Comparison of ENCODE assay signal across 9 cellular contexts in the genomic region with DNA sequence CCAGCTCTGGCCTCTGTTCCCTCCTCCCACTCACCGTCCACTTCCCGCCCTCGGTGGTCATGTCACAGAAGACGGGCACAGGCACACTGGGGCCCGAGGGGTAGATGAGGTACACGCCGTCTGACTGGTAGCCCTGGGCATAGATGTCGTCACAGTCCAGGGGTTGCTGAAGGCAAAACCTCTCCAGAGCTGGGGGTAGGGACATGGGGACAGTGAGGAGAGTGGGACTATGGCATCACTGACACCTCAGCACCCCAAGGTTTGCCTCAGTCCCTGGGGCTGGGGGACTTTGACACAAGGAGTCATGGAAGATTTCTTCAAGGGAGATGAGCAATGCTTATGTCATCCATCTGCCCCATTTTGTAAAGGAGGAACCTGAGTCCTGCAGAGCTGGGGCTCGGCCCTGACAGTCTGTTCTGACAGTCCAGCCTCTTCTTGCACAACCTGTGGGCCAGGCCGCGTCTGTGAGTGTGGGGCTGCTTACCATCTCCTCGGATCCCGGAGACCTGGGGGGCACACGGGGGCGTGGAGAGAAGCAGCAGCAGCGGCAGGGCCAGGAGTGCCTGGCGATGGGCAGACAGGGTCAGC. TPM values are rescaled to one million over a fixed set of nuclear protein-coding genes. Genes with fewer than 3 reads are reported as not detected.
DNase-seq lines count a peak whose midpoint lies in the region; TF ChIP-seq lines count a peak whose summit lies in the region.
"Had no signal": no experiment of that assay in that cellular context is flagged by ENCODE, and none has a peak within 500 bp of the region (broad histone marks: within the 10 kb centered on the region; RNA-seq: fewer than 3 reads in every experiment).

No MANE protein-coding gene starts in this region.

- H3K9me3 ChIP-seq in tibial nerve: no peaks in the 10 kb centered on the region
- H3K9me3 ChIP-seq in OCI-LY7 (ENCODE audit: low read length): no peaks in the 10 kb centered on the region

- no peak overlapping the region for H3K4me2 ChIP-seq in OCI-LY7 (ENCODE audit: low read length)

- H3K27ac ChIP-seq in tibial nerve: peak overlapping the region; percentile 83 to 97 (median 96)
- H3K27ac ChIP-seq in OCI-LY7 (ENCODE audit: low read depth, low read length, poor library complexity, severe bottlenecking): no peak overlapping the region

- DNase-seq in NCI-H82 (lab: John Stamatoyannopoulos, UW) (peak; percentile 57), NCI-H82 treated with DMSO at 0.1 percent for 48 hours (lab: John Stamatoyannopoulos, UW; ENCODE audit: unreplicated experiment) (no peak), amniotic stem cell (lab: John Stamatoyannopoulos, UW) (peak; percentile 32), kidney tubule cell (ENCODE audit: low spot score) (peak; percentile 75), tibial nerve (ENCODE audit: low spot score in 2 of 2) (peak; percentile 62 to 69), OCI-LY7 (ENCODE audit: low spot score) (no peak), NCI-H2227 (lab: John Stamatoyannopoulos, UW; ENCODE audit: unreplicated experiment) (no peak), epidermal melanocyte (ENCODE audit: insufficient read length, low spot score) (no peak)
- DNase-seq: T-helper 1 cell had no signal

- no TSS peak for BruUV-seq in OCI-LY7 (replicated peaks; lab: Mats Ljungman, UMichigan)

- TF ChIP-seq EP300 in tibial nerve (IDR thresholded peaks at IDR 0.05): no peak

- H3K4me3 ChIP-seq in tibial nerve (peak overlapping the region in 1 of 4 donors; percentile 32), OCI-LY7 (ENCODE audit: low read depth, low read length, poor library complexity, severe bottlenecking) (no peak overlapping the region)

- intact Hi-C loops in OCI-LY7 (cut with micrococcal nuclease; ENCODE audit: unreplicated experiment): no loop called here

- peaks cover 0 to 33% (median 17%) of the 10 kb centered on the region in 3 donors for H3K36me3 ChIP-seq in tibial nerve
- H3K36me3 ChIP-seq in OCI-LY7 (ENCODE audit: insufficient read depth, low read length): peaks cover 14% of the 10 kb centered on the region; the same call in 1 of the 2 replicates

- TF ChIP-seq CTCF in tibial nerve (IDR thresholded peaks at IDR 0.05) (no peak), OCI-LY7 (conservative IDR thresholded peaks at IDR 0.05; ENCODE audit: low read length) (no peak)

- no peaks in the 10 kb centered on the region for H4K20me1 ChIP-seq in OCI-LY7 (ENCODE audit: insufficient read depth, low read length)

- 25 to 61% methylated on average over 10 to 17 of the region's 17 CpGs for WGBS in tibial nerve, 2 donors

- H3K79me2 ChIP-seq in OCI-LY7 (ENCODE audit: insufficient read depth, low read depth, low read length): no peaks in the 10 kb centered on the region

- TF ChIP-seq POLR2A in tibial nerve (IDR thresholded peaks at IDR 0.05): no peak

- H3K4me1 ChIP-seq in tibial nerve (peaks cover 3 to 92% (median 60%) of the 10 kb centered on the region in 4 donors), OCI-LY7 (ENCODE audit: insufficient read depth, low read length, poor library complexity, severe bottlenecking) (peaks cover 11% of the 10 kb centered on the region)

- CTCF ChIA-PET in OCI-LY7 (lab: Charles Lee; ENCODE audit: unreplicated experiment): interaction anchor here (0.8 kb wide), 1 partner anchor 8 kb away, joined by 3 read pairs; a partner anchor contains a TSS

- H3K27me3 ChIP-seq in tibial nerve: no peaks in the 10 kb centered on the region

- no peaks in the 10 kb centered on the region for H3K9me2 ChIP-seq in OCI-LY7 (ENCODE audit: insufficient read depth, low read length)

- POLR2A ChIA-PET in OCI-LY7 (lab: Charles Lee): interaction anchor here (0.6 kb wide), 1 partner anchor 535 kb away, joined by 3 read pairs; no protein-coding TSS in a partner anchor

- H2AFZ ChIP-seq in OCI-LY7 (ENCODE audit: low read length): no peak overlapping the region

RNA-seq across cellular contexts. Expression of a gene that starts 0.6 kb away (rescaled TPM):
- 100 to 1,000 TPM in 1 of 4 donors, 10 to 100 TPM in 3; 30.6 to 131 (median 53.4) TPM for total RNA-seq in tibial nerve
- total RNA-seq in OCI-LY7 (2014; rRNA removed; shearing (Covaris generic)): not detected in 2 replicates
- 0.31 and 0.65 TPM in 2 replicates for total RNA-seq in OCI-LY7 (2022)

RNA-seq across cellular contexts. Expression of a gene that starts 8.1 kb away (rescaled TPM):
- 10 to 100 TPM; 29.5 to 62.4 (median 39.3) TPM for total RNA-seq in tibial nerve
- total RNA-seq in OCI-LY7 (2014; rRNA removed; shearing (Covaris generic)): 8.1 and 8.2 TPM in 2 replicates
- 16.5 and 19.3 TPM in 2 replicates for total RNA-seq in OCI-LY7 (2022)

RNA-seq across cellular contexts. Expression of a gene that starts 23.8 kb away (rescaled TPM):
- 10 to 100 TPM; 21.6 to 65.4 (median 43.4) TPM for total RNA-seq in tibial nerve
- total RNA-seq in OCI-LY7 (2014; rRNA removed; shearing (Covaris generic)): 35.8 and 38.1 TPM in 2 replicates
- total RNA-seq in OCI-LY7 (2022): 21.1 and 24.1 TPM in 2 replicates

RNA-seq across cellular contexts. Expression of a gene that starts 24.7 kb away (rescaled TPM):
- total RNA-seq in tibial nerve: 1 to 10 TPM in 3 of 4 donors, under 1 TPM in 1; 0.44 to 2.5 (median 1.8) TPM
- 0.47 and 0.80 TPM in 2 replicates for total RNA-seq in OCI-LY7 (2014; rRNA removed; shearing (Covaris generic))
- total RNA-seq in OCI-LY7 (2022): 0.17 TPM in 1 of 2 replicates, not detected in the other

Comparison
In these comparisons a context has a peak if more than half of its experiments do, and no peak if none do; other contexts are left out.
1. DNase-seq: peak in NCI-H82 (single experiment), amniotic stem cell (single experiment), kidney tubule cell (single experiment) and tibial nerve (2 of 2); none in NCI-H82 treated with DMSO at 0.1 percent for 48 hours (single experiment), OCI-LY7 (single experiment), NCI-H2227 (single experiment) and epidermal melanocyte (single experiment).
2. RNA of a gene that starts 0.6 kb away (total RNA-seq): 30.6 to 131 TPM in tibial nerve; 0.31 to 0.65 TPM in OCI-LY7; every median in the first group is over 10 times any median in the second.